ENCODE assay signal across 26 cellular contexts in the genomic region with DNA sequence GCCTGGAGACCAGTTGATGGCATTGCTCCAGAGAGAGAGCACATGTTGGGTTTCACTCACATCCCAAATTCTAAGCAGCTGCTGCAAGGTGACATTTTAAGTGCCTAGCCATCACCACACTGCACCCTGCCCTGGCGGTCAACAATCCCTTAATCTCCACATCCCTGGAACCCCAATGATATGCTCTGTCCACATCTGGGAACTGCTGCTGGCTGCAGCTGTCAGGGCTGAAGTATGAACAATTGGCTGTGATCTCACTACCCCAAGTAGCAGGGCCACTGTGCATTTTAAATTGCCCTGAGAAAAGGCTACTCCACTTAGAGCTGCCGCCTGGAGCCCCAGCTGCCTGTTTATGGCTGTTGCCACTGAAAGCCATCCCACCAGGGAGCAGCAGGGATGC.
"Had no signal": no experiment of that assay in that cellular context is flagged by ENCODE, and none has a peak within 500 bp of the region (broad histone marks: within the 10 kb centered on the region; RNA-seq: fewer than 3 reads in every experiment).

No MANE protein-coding gene starts in this region.

- DNase-seq: stimulated activated CD4-positive, alpha-beta T cell treated with anti-CD3 and anti-CD28 coated beads, Interleukin-2, amount 100 ng/mL, for 48 hours; stimulated activated CD4-positive, alpha-beta T cell treated with anti-CD3 and anti-CD28 coated beads, Interleukin-4, amount 100 ng/mL, for 1 hour; stimulated activated CD4-positive, alpha-beta T cell treated with anti-CD3 and anti-CD28 coated beads, Interleukin-4, amount 100 ng/mL, for 24 hours; stimulated activated CD4-positive, alpha-beta T cell treated with anti-CD3 and anti-CD28 coated beads, Interleukin-4, amount 100 ng/mL, for 4 hours; stimulated activated CD8-positive, alpha-beta memory T cell treated with anti-CD3 and anti-CD28 coated beads, Interleukin-4, amount 100 ng/mL, for 48 hours; stimulated activated naive B cell treated with anti-CD40 and anti-IgM and Interleukin-4, amounts not matched to agents 10 μg/mL and 1 μg/mL and 100 μg/mL, for 72 hours; stimulated activated naive CD4-positive, alpha-beta T cell; stimulated activated naive CD4-positive, alpha-beta T cell treated with Interleukin-2 at 50 U/mL for 16 hours; stimulated activated naive CD8-positive, alpha-beta T cell treated with anti-CD3 and anti-CD28 coated beads, Interleukin-15, amount 100 ng/mL, for 72 hours; stimulated activated naive CD8-positive, alpha-beta T cell treated with anti-CD3 and anti-CD28 coated beads, Interleukin-15, Interleukin-2, amounts not matched to agents 100 U/mL and 50 U/mL, for 24 hours; stomach; substantia nigra; testis; thyroid gland; tibial artery; transverse colon; trophoblast cell; upper lobe of left lung; upper lobe of right lung; uterus had no signal

- H3K27ac ChIP-seq: stomach, suprapubic skin, testis, thoracic aorta, thyroid gland, tibial artery, tibial nerve, transverse colon, upper lobe of left lung, upper lobe of right lung, uterus, vagina had no signal

- H3K27me3 ChIP-seq: stomach, suprapubic skin, testis, thyroid gland, tibial artery, tibial nerve, transverse colon, upper lobe of left lung, upper lobe of right lung, uterus, vagina had no signal

- H3K9me3 ChIP-seq: suprapubic skin, testis, thoracic aorta, thyroid gland, transverse colon, upper lobe of left lung, upper lobe of right lung, uterus, vagina had no signal

- H3K4me1 ChIP-seq: stomach, suprapubic skin, testis, thyroid gland, tibial artery, tibial nerve, transverse colon, upper lobe of left lung, upper lobe of right lung, uterus, vagina had no signal

- ATAC-seq: stimulated activated effector memory CD8-positive, alpha-beta T cell treated with anti-CD3 and anti-CD28 coated beads, Interleukin-12 subunit alpha, Interleukin-12 subunit beta, amount 100 ng/mL, for 72 hours; stimulated activated memory B cell treated with anti-CD40 and anti-IgM and Interleukin-4, amounts not matched to agents 10 μg/mL and 1 μg/mL and 100 μg/mL, for 72 hours; stimulated activated naive B cell treated with anti-CD40 and anti-IgM and Interleukin-4, amounts not matched to agents 10 μg/mL and 1 μg/mL and 100 μg/mL, for 72 hours; stimulated activated naive CD8-positive, alpha-beta T cell treated with anti-CD3 and anti-CD28 coated beads, Interleukin-15, amount 100 ng/mL, for 72 hours; stimulated activated naive CD8-positive, alpha-beta T cell treated with anti-CD3 and anti-CD28 coated beads, Interleukin-15, Interleukin-2, amounts not matched to agents 100 U/mL and 50 U/mL, for 24 hours; upper lobe of right lung had no signal

- H3K4me3 ChIP-seq: stomach, suprapubic skin, testis, thoracic aorta, thyroid gland, tibial artery, tibial nerve, transverse colon, upper lobe of left lung, upper lobe of right lung, uterus, vagina had no signal

- H3K36me3 ChIP-seq: stomach, suprapubic skin, thoracic aorta, thyroid gland, tibial artery, tibial nerve, transverse colon, upper lobe of left lung, upper lobe of right lung, uterus, vagina had no signal
